Comparison of ENCODE assay signal across 19 cellular contexts in the genomic region with DNA sequence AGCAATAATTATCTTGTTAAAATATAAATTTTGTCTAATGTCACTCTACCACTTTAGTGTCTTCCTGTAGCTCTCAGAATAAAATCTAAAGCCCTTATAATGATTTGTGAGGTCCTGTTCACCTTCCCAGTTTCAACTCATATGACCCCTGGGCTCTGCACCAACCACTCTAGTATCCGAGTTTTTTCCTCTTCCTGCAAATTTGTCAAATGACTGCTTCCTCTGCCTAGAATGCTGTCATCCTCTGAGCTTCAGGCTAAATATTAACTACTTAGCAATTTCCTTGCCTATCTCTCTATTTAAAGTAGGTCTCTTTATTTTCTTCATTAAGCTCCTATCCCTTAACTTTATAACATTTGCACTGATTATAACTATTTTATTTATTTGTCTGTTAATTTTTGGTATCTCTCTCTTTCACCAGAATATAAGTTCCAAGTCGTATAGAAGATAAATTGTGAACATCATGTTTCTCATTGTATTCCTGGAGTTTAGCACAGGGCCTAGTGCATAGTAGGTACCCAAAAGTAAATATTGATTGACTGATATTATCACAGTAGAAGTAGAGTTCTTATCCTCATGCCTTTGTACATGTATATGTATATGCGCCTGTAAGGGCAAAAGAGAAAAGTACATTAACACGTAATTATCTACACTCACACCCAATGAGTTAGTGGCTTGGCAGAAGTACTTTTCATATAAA.
"Had no signal": no experiment of that assay in that cellular context is flagged by ENCODE, and none has a peak within 500 bp of the region (broad histone marks: within the 10 kb centered on the region; RNA-seq: fewer than 3 reads in every experiment).

No MANE protein-coding gene starts in this region.

- H3K4me3 ChIP-seq: heart right ventricle, upper lobe of right lung had no signal

- FAIRE-seq: bronchial epithelial cell had no signal

- H3K4me1 ChIP-seq: heart right ventricle, upper lobe of right lung had no signal

- DNase-seq: activated CD4-positive, alpha-beta T cell treated with anti-CD3 and anti-CD28 coated beads for 1 hour; activated CD8-positive, alpha-beta memory T cell treated with anti-CD3 and anti-CD28 coated beads for 24 hours; activated CD8-positive, alpha-beta memory T cell treated with anti-CD3 and anti-CD28 coated beads, Interleukin-2, amount 50 U/mL, for 4 hours; activated effector memory CD4-positive, alpha-beta T cell treated with anti-CD3 and anti-CD28 coated beads, Interleukin-2, amount 50 U/mL, for 16 hours; activated naive CD4-positive, alpha-beta T cell treated with anti-CD3 and anti-CD28 coated beads, Interleukin-2, amount 10 ng/mL, durations not matched to agents 7 days and 5 days; activated T-cell treated with anti-CD3 and anti-CD28 coated beads, Interleukin-2, amount 50 U/mL, for 4 hours; amygdala; cortex of kidney; endodermal cell; heart right ventricle; left ventricle myocardium superior; mammary epithelial cell; midbrain; natural killer cell; stimulated activated CD4-positive, alpha-beta T cell treated with anti-CD3 and anti-CD28 coated beads, Interleukin-4, amount 100 ng/mL, for 24 hours; stimulated activated naive CD8-positive, alpha-beta T cell treated with anti-CD3 and anti-CD28 coated beads, Interleukin-15, Interleukin-2, amounts not matched to agents 100 U/mL and 50 U/mL, for 24 hours; T-helper 1 cell; upper lobe of right lung had no signal

- H3K27ac ChIP-seq: heart right ventricle, upper lobe of right lung had no signal

- H3K27me3 ChIP-seq: upper lobe of right lung had no signal

- H3K9me3 ChIP-seq: heart right ventricle, upper lobe of right lung had no signal

- H3K36me3 ChIP-seq: heart right ventricle, upper lobe of right lung had no signal

- ATAC-seq: activated T-cell treated with anti-CD3 and anti-CD28 coated beads, Interleukin-2, amount 50 U/mL, for 4 hours; heart right ventricle; left ventricle myocardium superior; natural killer cell; stimulated activated naive CD8-positive, alpha-beta T cell treated with anti-CD3 and anti-CD28 coated beads, Interleukin-15, Interleukin-2, amounts not matched to agents 100 U/mL and 50 U/mL, for 24 hours; upper lobe of right lung had no signal
